8 cellular contexts compared by ENCODE assay signal in genomic region chr9:137611623-137612609, GRCh38. TPM values are rescaled to one million over a fixed set of nuclear protein-coding genes. Genes with fewer than 3 reads are reported as not detected.
DNase-seq lines count a peak whose midpoint lies in the region; ATAC-seq and TF ChIP-seq lines count a peak whose summit lies in the region.

No MANE protein-coding gene starts in this region.

- peaks cover 7% of the 10 kb centered on the region for H3K36me3 Mint-ChIP-seq in endodermal cell (ENCODE audit: low read depth)
- peaks cover 3% of the 10 kb centered on the region for H3K36me3 Mint-ChIP-seq in nephron progenitor cell (ENCODE audit: low read depth)

- no peak overlapping the region for H3K27ac ChIP-seq in endodermal cell (ENCODE audit: low read depth, low read length)

- H3K4me3 Mint-ChIP-seq in endodermal cell, result no peak overlapping the region
- no peak overlapping the region for H3K4me3 Mint-ChIP-seq in nephron progenitor cell

- H3K4me1 Mint-ChIP-seq in endodermal cell, result peaks cover 14% of the 10 kb centered on the region
- peaks cover 27% of the 10 kb centered on the region for H3K4me1 Mint-ChIP-seq in nephron progenitor cell

- H3K4me3 ChIP-seq in H7 (ENCODE audit: insufficient read depth, low read depth, low read length) (no peak overlapping the region), endodermal cell (ENCODE audit: low read length) (no peak overlapping the region)

- H3K9ac ChIP-seq in endodermal cell (ENCODE audit: extremely low read depth, low read length, poor library complexity, severe bottlenecking), result no peak overlapping the region

- H3K9me3 Mint-ChIP-seq in endodermal cell (no peaks in the 10 kb centered on the region), nephron progenitor cell (no peaks in the 10 kb centered on the region)

- H3K4me1 ChIP-seq in endodermal cell (ENCODE audit: control insufficient read depth, insufficient read depth, low read length), result no peaks in the 10 kb centered on the region

- 88 to 90% methylated on average over 10 to 21 of the region's 21 CpGs for WGBS in endodermal cell (ENCODE audit: insufficient coverage in 1 of 2, insufficient read length in 1 of 2), 2 experiments

- no peak for TF ChIP-seq CTCF in endodermal cell (conservative IDR thresholded peaks at IDR 0.05)
- no peak for TF ChIP-seq CTCF in nephron progenitor cell (IDR thresholded peaks at IDR 0.05)

- H3K27me3 Mint-ChIP-seq in endodermal cell (ENCODE audit: insufficient read depth) (no peaks in the 10 kb centered on the region), nephron progenitor cell (ENCODE audit: low read depth, poor library complexity) (peaks cover 12% of the 10 kb centered on the region)

- H3K27ac Mint-ChIP-seq in endodermal cell (peak overlapping the region; percentile 80), nephron progenitor cell (peak overlapping the region; percentile 42)

- no peaks in the 10 kb centered on the region; the same call in 1 of the 2 replicates for H3K27me3 ChIP-seq in H7 (ENCODE audit: control insufficient read depth, insufficient read depth, low read length)
- H3K27me3 ChIP-seq in endodermal cell (ENCODE audit: control insufficient read depth, insufficient read depth, low read length, poor library complexity, severe bottlenecking), result no peaks in the 10 kb centered on the region

- DNase-seq in 8988T, result peak; percentile 97
- peak; percentile 73 for DNase-seq in H7
- DNase-seq in endodermal cell, result peak; percentile 71
- no peak for DNase-seq in nephron progenitor cell
- no peak for DNase-seq in NCI-H128 (lab: John Stamatoyannopoulos, UW; ENCODE audit: unreplicated experiment)
- no peak for DNase-seq in SK-N-DZ (ENCODE audit: low spot score)

- ATAC-seq in SK-N-SH treated with all-trans-retinoic acid at 6 μM for 48 hours, result peak; percentile 87
- ATAC-seq in GM21390 (IDR thresholded peaks at IDR 0.05; ENCODE audit: unreplicated experiment), result no peak

- H3K9me3 ChIP-seq in endodermal cell (ENCODE audit: control insufficient read depth, low read length), result no peaks in the 10 kb centered on the region

- H3K36me3 ChIP-seq in H7 (replicated peaks; ENCODE audit: control insufficient read depth, insufficient read depth, low read length), result peaks cover 6% of the 10 kb centered on the region
- peaks cover 23% of the 10 kb centered on the region for H3K36me3 ChIP-seq in endodermal cell (ENCODE audit: control insufficient read depth, insufficient read depth, low read length)

TF ChIP-seq in SK-N-SH treated with all-trans-retinoic acid at 6 μM for 48 hours, 23 proteins besides CTCF, POLR2A, EP300 and RAD21:
- TF ChIP-seq GLIS3 (CRISPR knock-in tag; IDR thresholded peaks at IDR 0.05), result no peak
- TF ChIP-seq ESRRG (CRISPR knock-in tag; IDR thresholded peaks at IDR 0.05), result no peak
- TF ChIP-seq ZFP30 (CRISPR knock-in tag; IDR thresholded peaks at IDR 0.05), result no peak
- no peak for TF ChIP-seq POU6F1 (CRISPR knock-in tag; IDR thresholded peaks at IDR 0.05; ENCODE audit: borderline replicate concordance, low read depth)
- TF ChIP-seq CSRNP3 (CRISPR knock-in tag; IDR thresholded peaks at IDR 0.05), result no peak
- TF ChIP-seq CREB5 (CRISPR knock-in tag; IDR thresholded peaks at IDR 0.05; ENCODE audit: low read depth), result no peak
- no peak for TF ChIP-seq ZC3H10 (CRISPR knock-in tag; IDR thresholded peaks at IDR 0.05)

RNA-seq across cellular contexts. Expression of gene ARRDC1, which starts 6.4 kb away (rescaled TPM):
- total RNA-seq in H7 (2014; rRNA removed; shearing (Covaris generic)), result 30.3 and 38.2 TPM in 2 replicates
- total RNA-seq in endodermal cell, result 10 to 100 TPM; 41.5 to 46.2 TPM
- 23.5 TPM for polyA plus RNA-seq in endodermal cell (2013, experiment 1 of 2)
- 18.6 TPM for polyA plus RNA-seq in endodermal cell (2013, experiment 2 of 2)
- 15.9 and 21.1 TPM in 2 replicates for polyA plus RNA-seq in SK-N-DZ (2014; cell fraction: cytosol; rRNA removed)
- 72.2 and 94.4 TPM in 2 replicates for polyA plus RNA-seq in SK-N-DZ (2014; cell fraction: nucleus; rRNA removed)

RNA-seq across cellular contexts. Expression of gene EHMT1, which starts 6.9 kb away (rescaled TPM):
- total RNA-seq in H7 (2014; rRNA removed; shearing (Covaris generic)), result 89.6 and 97.1 TPM in 2 replicates
- total RNA-seq in endodermal cell, result 100 to 1,000 TPM; 137 to 139 TPM
- 71.8 TPM for polyA plus RNA-seq in endodermal cell (2013, experiment 1 of 2)
- 66.9 TPM for polyA plus RNA-seq in endodermal cell (2013, experiment 2 of 2)
- polyA plus RNA-seq in SK-N-DZ (2014; cell fraction: cytosol; rRNA removed), result 44.2 and 44.6 TPM in 2 replicates
- 119 and 149 TPM in 2 replicates for polyA plus RNA-seq in SK-N-DZ (2014; cell fraction: nucleus; rRNA removed)

RNA-seq across cellular contexts. Expression of gene ZMYND19, which starts 21.6 kb away (rescaled TPM):
- total RNA-seq in H7 (2014; rRNA removed; shearing (Covaris generic)), result 66.3 and 92.1 TPM in 2 replicates
- 10 to 100 TPM; 47.8 to 51.0 TPM for total RNA-seq in endodermal cell
- 42.9 TPM for polyA plus RNA-seq in endodermal cell (2013, experiment 1 of 2)
- 39.3 TPM for polyA plus RNA-seq in endodermal cell (2013, experiment 2 of 2)
- 88.9 and 95.8 TPM in 2 replicates for polyA plus RNA-seq in SK-N-DZ (2014; cell fraction: cytosol; rRNA removed)
- polyA plus RNA-seq in SK-N-DZ (2014; cell fraction: nucleus; rRNA removed), result 178 and 188 TPM in 2 replicates

RNA-seq across cellular contexts. Expression of gene DPH7, which starts 33.2 kb away (rescaled TPM):
- total RNA-seq in H7 (2014; rRNA removed; shearing (Covaris generic)), result 41.8 and 49.1 TPM in 2 replicates
- 10 to 100 TPM; 48.9 to 50.4 TPM for total RNA-seq in endodermal cell
- 44.3 TPM for polyA plus RNA-seq in endodermal cell (2013, experiment 1 of 2)
- 43.0 TPM for polyA plus RNA-seq in endodermal cell (2013, experiment 2 of 2)
- polyA plus RNA-seq in SK-N-DZ (2014; cell fraction: cytosol; rRNA removed), result 86.2 and 109 TPM in 2 replicates
- 392 and 393 TPM in 2 replicates for polyA plus RNA-seq in SK-N-DZ (2014; cell fraction: nucleus; rRNA removed)

Comparison
In these comparisons a context has a peak if more than half of its experiments do, and no peak if none do; other contexts are left out.
1. DNase-seq: peak in 8988T (single experiment), H7 (single experiment) and endodermal cell (single experiment); none in nephron progenitor cell (single experiment), NCI-H128 (single experiment) and SK-N-DZ (single experiment).